In the genomic region with DNA sequence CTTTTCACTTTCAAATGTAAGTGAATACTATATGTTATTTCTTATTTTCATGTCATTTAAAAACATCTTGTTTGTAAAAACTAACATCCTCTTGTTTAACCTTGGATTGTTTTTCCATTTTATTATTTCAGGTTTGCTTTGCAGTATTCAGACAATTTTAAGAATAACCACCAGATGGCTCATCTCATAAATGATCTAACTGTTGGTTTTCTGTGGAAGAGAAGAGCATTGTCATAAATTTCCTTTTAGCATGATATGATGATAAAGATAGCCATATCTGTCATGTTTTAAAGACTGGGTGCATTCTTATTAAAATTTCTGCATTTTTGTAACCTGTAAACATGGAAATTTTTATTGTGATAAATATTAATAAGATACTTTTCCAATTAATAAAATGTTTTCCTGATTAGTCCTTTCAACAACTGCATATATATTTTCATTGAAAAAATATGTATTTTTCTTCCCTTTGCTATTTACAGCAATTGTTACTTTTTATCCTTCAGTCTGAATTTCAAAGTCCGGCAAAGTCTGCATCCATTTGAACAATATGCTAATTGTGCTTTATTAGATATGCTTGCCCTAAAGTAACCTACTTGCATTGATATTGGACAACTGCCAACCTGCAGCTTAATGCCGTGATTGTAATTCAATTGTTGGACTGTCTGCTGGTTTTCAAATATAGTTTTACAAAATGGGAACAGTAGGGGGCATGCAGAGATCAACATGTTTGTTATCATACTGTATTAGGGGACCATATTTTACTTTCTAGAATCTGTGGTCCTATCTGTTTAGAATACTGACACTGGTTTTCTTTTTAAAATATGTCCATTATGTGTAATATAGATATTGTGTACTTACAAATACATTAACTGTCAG, we compare ENCODE assay signal across 8 cellular contexts.
DNase-seq lines count a peak whose midpoint lies in the region; ATAC-seq and TF ChIP-seq lines count a peak whose summit lies in the region.

No MANE protein-coding gene starts in this region.

- no peak for TF ChIP-seq CTCF in NB4 (IDR thresholded peaks at IDR 0.05; ENCODE audit: low read depth, low read length)

- H3K27ac Mint-ChIP-seq in CD8-positive, alpha-beta memory T cell, result no peak overlapping the region

- H3K36me3 ChIP-seq in SK-N-MC (ENCODE audit: insufficient read depth, low read length), result no peaks in the 10 kb centered on the region
- no peaks in the 10 kb centered on the region for H3K36me3 ChIP-seq in CD8-positive, alpha-beta memory T cell (ENCODE audit: insufficient read depth, low read length)

- no peaks in the 10 kb centered on the region for H3K27me3 Mint-ChIP-seq in CD8-positive, alpha-beta memory T cell

- no peak for TF ChIP-seq POLR2A in NB4 (IDR thresholded peaks at IDR 0.05; ENCODE audit: extremely low read depth, insufficient read length)

- H3K4me3 Mint-ChIP-seq in CD8-positive, alpha-beta memory T cell, result no peak overlapping the region

- no peak for ATAC-seq in HG02642 (IDR thresholded peaks at IDR 0.05; ENCODE audit: poor library complexity, unreplicated experiment)
- no peak for ATAC-seq in GM21367 (IDR thresholded peaks at IDR 0.05; ENCODE audit: unreplicated experiment)

- H3K4me3 ChIP-seq in NB4 (ENCODE audit: low read depth, low read length), result no peak overlapping the region
- no peak overlapping the region; the same call in 1 of the 2 replicates for H3K4me3 ChIP-seq in SK-N-MC
- H3K4me3 ChIP-seq in CD8-positive, alpha-beta memory T cell (ENCODE audit: low read length), result no peak overlapping the region

- H3K4me1 ChIP-seq in CD8-positive, alpha-beta memory T cell (ENCODE audit: insufficient read depth, low read length), result no peaks in the 10 kb centered on the region

- H3K4me1 Mint-ChIP-seq in CD8-positive, alpha-beta memory T cell, result no peaks in the 10 kb centered on the region

- H3K9ac ChIP-seq in SK-N-MC (ENCODE audit: insufficient read length), result no peak overlapping the region

- H3K27ac ChIP-seq in SK-N-MC, result no peak overlapping the region
- H3K27ac ChIP-seq in CD8-positive, alpha-beta memory T cell (ENCODE audit: low read depth, low read length), result no peak overlapping the region

- H3K9me3 ChIP-seq in SK-N-MC (ENCODE audit: low read depth, low read length), result no peaks in the 10 kb centered on the region
- H3K9me3 ChIP-seq in CD8-positive, alpha-beta memory T cell (ENCODE audit: low read length), result no peaks in the 10 kb centered on the region

- CTCF ChIA-PET in CD8-positive, alpha-beta memory T cell (lab: Charles Lee), result no interaction called here

- peaks cover 0 to 8% (median 0%) of the 10 kb centered on the region in 5 donors for H3K9me3 Mint-ChIP-seq in CD8-positive, alpha-beta memory T cell

- peak; percentile 48 for DNase-seq in DMS114 treated with DMSO at 0.1 percent for 48 hours (lab: John Stamatoyannopoulos, UW; ENCODE audit: unreplicated experiment)
- DNase-seq in NB4 (ENCODE audit: low read depth), result peak; percentile 35
- DNase-seq in SK-N-MC (ENCODE audit: low read depth, low spot score), result peak; percentile 59
- DNase-seq in hepatic stellate cell (ENCODE audit: low spot score), result peak; percentile 2
- no peak for DNase-seq in CD8-positive, alpha-beta memory T cell
- no peak for DNase-seq in SKM-1 (lab: John Stamatoyannopoulos, UW; ENCODE audit: unreplicated experiment)

- POLR2A ChIA-PET in CD8-positive, alpha-beta memory T cell (lab: Charles Lee), result no interaction called here

- H3K36me3 Mint-ChIP-seq in CD8-positive, alpha-beta memory T cell, result no peaks in the 10 kb centered on the region

- H3K27me3 ChIP-seq in CD8-positive, alpha-beta memory T cell (ENCODE audit: insufficient read depth, low read length, poor library complexity, severe bottlenecking), result no peaks in the 10 kb centered on the region

Comparison
In these comparisons a context has a peak if more than half of its experiments do, and no peak if none do; other contexts are left out.
1. DNase-seq: peak in DMS114 treated with DMSO at 0.1 percent for 48 hours (single experiment), NB4 (single experiment), SK-N-MC (single experiment) and hepatic stellate cell (single experiment); none in CD8-positive, alpha-beta memory T cell (0 of 5) and SKM-1 (single experiment).